ENCODE assay signal across 9 cellular contexts in genomic region chr18:76349067-76349715, GRCh38.
DNase-seq lines count a peak whose midpoint lies in the region; ATAC-seq and TF ChIP-seq lines count a peak whose summit lies in the region.
"Had no signal": no experiment of that assay in that cellular context is flagged by ENCODE, and none has a peak within 500 bp of the region (broad histone marks: within the 10 kb centered on the region; RNA-seq: fewer than 3 reads in every experiment).

No MANE protein-coding gene starts in this region.

- H3K4me1 ChIP-seq in Peyer's patch (peaks cover 0 to 9% (median 0%) of the 10 kb centered on the region in 4 donors), thyroid gland (peaks cover 5 to 11% of the 10 kb centered on the region in 2 donors)

- H3K9me3 ChIP-seq in CD4-positive, alpha-beta T cell (ENCODE audit: control insufficient read depth, low read length) = no peaks in the 10 kb centered on the region
- H3K9me3 ChIP-seq in Peyer's patch = no peaks in the 10 kb centered on the region
- no peaks in the 10 kb centered on the region for H3K9me3 ChIP-seq in thyroid gland

- POLR2A ChIA-PET in CD4-positive, alpha-beta T cell (lab: Charles Lee) = no interaction called here

- H3K27ac Mint-ChIP-seq in CD4-positive, alpha-beta T cell = no peak overlapping the region
- no peak overlapping the region for H3K27ac Mint-ChIP-seq in activated T-helper 1 cell treated with anti-CD3 and anti-CD28 coated beads, Interleukin-12 subunit alpha, Interleukin-12 subunit beta, Interleukin-2, Interleukin-4 antibody, amounts not matched to agents 30 ng/mL and 10 ng/mL and 1 ng/mL, durations not matched to agents 14 hours and 24 hours and 36 hours

- TF ChIP-seq CTCF in CD4-positive, alpha-beta T cell (IDR thresholded peaks at IDR 0.05) = peak; percentile 92
- peak; percentile 37 to 85 (median 78) for TF ChIP-seq CTCF in Peyer's patch (IDR thresholded peaks at IDR 0.05)
- TF ChIP-seq CTCF in fibroblast of villous mesenchyme (IDR thresholded peaks at IDR 0.05; ENCODE audit: insufficient read depth, low read depth, low read length) = peak; percentile 90
- peak; percentile 73 to 87 (median 82) for TF ChIP-seq CTCF in thyroid gland (IDR thresholded peaks at IDR 0.05)

- H3K36me3 Mint-ChIP-seq in CD4-positive, alpha-beta T cell (ENCODE audit: low read depth) = no peaks in the 10 kb centered on the region
- H3K36me3 Mint-ChIP-seq in activated T-helper 1 cell treated with anti-CD3 and anti-CD28 coated beads, Interleukin-12 subunit alpha, Interleukin-12 subunit beta, Interleukin-2, Interleukin-4 antibody, amounts not matched to agents 30 ng/mL and 10 ng/mL and 1 ng/mL, durations not matched to agents 14 hours and 24 hours and 36 hours (ENCODE audit: low read depth) = no peaks in the 10 kb centered on the region
- H3K36me3 Mint-ChIP-seq: IgD-negative memory B cell had no signal

- no peaks in the 10 kb centered on the region for H3K27me3 Mint-ChIP-seq in CD4-positive, alpha-beta T cell
- H3K27me3 Mint-ChIP-seq in activated T-helper 1 cell treated with anti-CD3 and anti-CD28 coated beads, Interleukin-12 subunit alpha, Interleukin-12 subunit beta, Interleukin-2, Interleukin-4 antibody, amounts not matched to agents 30 ng/mL and 10 ng/mL and 1 ng/mL, durations not matched to agents 14 hours and 24 hours and 36 hours (ENCODE audit: insufficient read depth) = peaks cover 2% of the 10 kb centered on the region

- ATAC-seq in CD4-positive, alpha-beta T cell (ENCODE audit: poor library complexity) = peak; percentile 52
- peak; percentile 68 for ATAC-seq in GM19467 (IDR thresholded peaks at IDR 0.05; ENCODE audit: unreplicated experiment)

- H3K36me3 ChIP-seq in Peyer's patch (no peaks in the 10 kb centered on the region), thyroid gland (no peaks in the 10 kb centered on the region)

- 33 to 35% methylated on average over 28 to 29 of the region's 29 CpGs for WGBS in thyroid gland, 2 donors

- TF ChIP-seq POLR2A in Peyer's patch (IDR thresholded peaks at IDR 0.05) = no peak
- TF ChIP-seq POLR2A in thyroid gland (IDR thresholded peaks at IDR 0.05) = no peak

- intact Hi-C loops in CD4-positive, alpha-beta T cell (cut with DNase I, micrococcal nuclease) = loop anchor here (1.0 to 10.0 kb wide), 7 partner anchors 467 to 1997 kb away; no protein-coding TSS in a partner anchor
- intact Hi-C loops in activated T-helper 1 cell treated with anti-CD3 and anti-CD28 coated beads, Interleukin-12 subunit alpha, Interleukin-12 subunit beta, Interleukin-2, Interleukin-4 antibody, amounts not matched to agents 30 ng/mL and 10 ng/mL and 1 ng/mL, durations not matched to agents 14 hours and 24 hours and 36 hours (cut with micrococcal nuclease) = loop anchor here (1.0 to 2.0 kb wide), 2 partner anchors 464 to 1697 kb away; no protein-coding TSS in a partner anchor
- intact Hi-C loops in thyroid gland (cut with DNase I) = no loop called here

- H3K27me3 ChIP-seq in CD4-positive, alpha-beta T cell (ENCODE audit: control insufficient read depth, insufficient read depth, low read length) = no peaks in the 10 kb centered on the region
- no peaks in the 10 kb centered on the region for H3K27me3 ChIP-seq in Peyer's patch
- no peaks in the 10 kb centered on the region for H3K27me3 ChIP-seq in thyroid gland

- no peak overlapping the region for H3K27ac ChIP-seq in CD4-positive, alpha-beta T cell (ENCODE audit: low read depth, low read length)
- H3K27ac ChIP-seq in Peyer's patch = no peak overlapping the region
- peak overlapping the region in 1 of 3 donors; percentile 38 for H3K27ac ChIP-seq in thyroid gland

- peak; percentile 42 to 66 (median 44) for DNase-seq in CD4-positive, alpha-beta T cell
- DNase-seq in LHCN-M2 (ENCODE audit: low read depth) (peak; percentile 56), Peyer's patch (peak in 2 of 3 donors; percentile 44 to 86), fibroblast of villous mesenchyme (ENCODE audit: low read depth) (peak; percentile 76), occipital lobe (lab: John Stamatoyannopoulos, UW) (peak; percentile 39), thyroid gland (peak; percentile 71 to 77)
- peak; percentile 41 for DNase-seq in activated T-helper 1 cell treated with anti-CD3 and anti-CD28 coated beads, Interleukin-12 subunit alpha, Interleukin-12 subunit beta, Interleukin-2, Interleukin-4 antibody, amounts not matched to agents 30 ng/mL and 10 ng/mL and 1 ng/mL, durations not matched to agents 14 hours and 24 hours and 36 hours (ENCODE audit: low spot score)

- H3K4me3 Mint-ChIP-seq in CD4-positive, alpha-beta T cell = no peak overlapping the region
- H3K4me3 Mint-ChIP-seq in activated T-helper 1 cell treated with anti-CD3 and anti-CD28 coated beads, Interleukin-12 subunit alpha, Interleukin-12 subunit beta, Interleukin-2, Interleukin-4 antibody, amounts not matched to agents 30 ng/mL and 10 ng/mL and 1 ng/mL, durations not matched to agents 14 hours and 24 hours and 36 hours = peak overlapping the region; percentile 27

- H3K4me1 Mint-ChIP-seq in CD4-positive, alpha-beta T cell (ENCODE audit: low read depth) = peaks cover 7% of the 10 kb centered on the region
- H3K4me1 Mint-ChIP-seq in activated T-helper 1 cell treated with anti-CD3 and anti-CD28 coated beads, Interleukin-12 subunit alpha, Interleukin-12 subunit beta, Interleukin-2, Interleukin-4 antibody, amounts not matched to agents 30 ng/mL and 10 ng/mL and 1 ng/mL, durations not matched to agents 14 hours and 24 hours and 36 hours (ENCODE audit: low read depth) = peaks cover 7% of the 10 kb centered on the region

- CTCF ChIA-PET in CD4-positive, alpha-beta T cell (lab: Charles Lee) = no interaction called here

- H3K4me3 ChIP-seq in Peyer's patch (peak overlapping the region in 1 of 4 donors; percentile 5), fibroblast of villous mesenchyme (ENCODE audit: low read depth, low read length) (no peak overlapping the region), thyroid gland (replicated peaks in 1 of 3) (no peak overlapping the region)

- peaks cover 2% of the 10 kb centered on the region for H3K9me3 Mint-ChIP-seq in CD4-positive, alpha-beta T cell
- H3K9me3 Mint-ChIP-seq in activated T-helper 1 cell treated with anti-CD3 and anti-CD28 coated beads, Interleukin-12 subunit alpha, Interleukin-12 subunit beta, Interleukin-2, Interleukin-4 antibody, amounts not matched to agents 30 ng/mL and 10 ng/mL and 1 ng/mL, durations not matched to agents 14 hours and 24 hours and 36 hours = peaks cover 4% of the 10 kb centered on the region
